1 cellular context compared by ENCODE assay signal in the genomic region with DNA sequence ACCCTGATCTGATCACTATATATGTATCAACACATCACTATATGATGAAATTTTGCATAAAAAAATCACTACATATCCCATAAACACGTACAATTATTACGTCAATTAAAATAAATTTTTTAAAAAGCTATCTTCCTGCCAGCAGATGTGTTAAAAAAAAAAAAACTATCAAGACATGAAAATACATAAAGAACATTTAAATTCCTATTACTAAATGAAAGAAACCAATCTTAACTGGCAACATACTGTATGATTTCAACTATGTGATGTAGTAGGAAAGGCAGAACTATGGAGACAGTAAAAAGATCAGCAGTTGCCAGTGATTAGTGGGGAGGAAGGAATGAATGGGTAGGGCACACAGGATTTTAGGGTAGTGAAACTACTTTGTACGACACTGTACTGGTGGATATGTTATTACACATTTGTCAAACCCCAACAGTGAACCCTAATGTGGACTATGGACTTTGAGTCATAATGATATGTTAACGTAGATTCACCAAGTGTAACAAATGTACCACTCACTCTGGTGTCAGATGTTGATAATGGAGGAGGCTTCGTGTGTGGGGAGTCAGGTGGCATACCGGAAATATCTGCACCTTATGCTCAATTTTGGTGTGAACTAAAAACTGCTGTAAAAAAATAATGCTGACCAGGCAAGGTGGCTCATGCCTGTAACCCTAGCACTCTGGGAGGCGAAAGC.
TF ChIP-seq lines count a peak whose summit lies in the region.

No MANE protein-coding gene starts in this region.

TF ChIP-seq in HepG2, 621 proteins besides CTCF, POLR2A, EP300 and RAD21 (continued from another document and continues in another):
- TF ChIP-seq, protein P1, sequence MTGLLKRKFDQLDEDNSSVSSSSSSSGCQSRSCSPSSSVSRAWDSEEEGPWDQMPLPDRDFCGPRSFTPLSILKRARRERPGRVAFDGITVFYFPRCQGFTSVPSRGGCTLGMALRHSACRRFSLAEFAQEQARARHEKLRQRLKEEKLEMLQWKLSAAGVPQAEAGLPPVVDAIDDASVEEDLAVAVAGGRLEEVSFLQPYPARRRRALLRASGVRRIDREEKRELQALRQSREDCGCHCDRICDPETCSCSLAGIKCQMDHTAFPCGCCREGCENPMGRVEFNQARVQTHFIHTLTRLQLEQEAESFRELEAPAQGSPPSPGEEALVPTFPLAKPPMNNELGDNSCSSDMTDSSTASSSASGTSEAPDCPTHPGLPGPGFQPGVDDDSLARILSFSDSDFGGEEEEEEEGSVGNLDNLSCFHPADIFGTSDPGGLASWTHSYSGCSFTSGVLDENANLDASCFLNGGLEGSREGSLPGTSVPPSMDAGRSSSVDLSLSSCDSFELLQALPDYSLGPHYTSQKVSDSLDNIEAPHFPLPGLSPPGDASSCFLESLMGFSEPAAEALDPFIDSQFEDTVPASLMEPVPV (CRISPR knock-in tag; IDR thresholded peaks at IDR 0.05) = no peak
- TF ChIP-seq, protein P2, sequence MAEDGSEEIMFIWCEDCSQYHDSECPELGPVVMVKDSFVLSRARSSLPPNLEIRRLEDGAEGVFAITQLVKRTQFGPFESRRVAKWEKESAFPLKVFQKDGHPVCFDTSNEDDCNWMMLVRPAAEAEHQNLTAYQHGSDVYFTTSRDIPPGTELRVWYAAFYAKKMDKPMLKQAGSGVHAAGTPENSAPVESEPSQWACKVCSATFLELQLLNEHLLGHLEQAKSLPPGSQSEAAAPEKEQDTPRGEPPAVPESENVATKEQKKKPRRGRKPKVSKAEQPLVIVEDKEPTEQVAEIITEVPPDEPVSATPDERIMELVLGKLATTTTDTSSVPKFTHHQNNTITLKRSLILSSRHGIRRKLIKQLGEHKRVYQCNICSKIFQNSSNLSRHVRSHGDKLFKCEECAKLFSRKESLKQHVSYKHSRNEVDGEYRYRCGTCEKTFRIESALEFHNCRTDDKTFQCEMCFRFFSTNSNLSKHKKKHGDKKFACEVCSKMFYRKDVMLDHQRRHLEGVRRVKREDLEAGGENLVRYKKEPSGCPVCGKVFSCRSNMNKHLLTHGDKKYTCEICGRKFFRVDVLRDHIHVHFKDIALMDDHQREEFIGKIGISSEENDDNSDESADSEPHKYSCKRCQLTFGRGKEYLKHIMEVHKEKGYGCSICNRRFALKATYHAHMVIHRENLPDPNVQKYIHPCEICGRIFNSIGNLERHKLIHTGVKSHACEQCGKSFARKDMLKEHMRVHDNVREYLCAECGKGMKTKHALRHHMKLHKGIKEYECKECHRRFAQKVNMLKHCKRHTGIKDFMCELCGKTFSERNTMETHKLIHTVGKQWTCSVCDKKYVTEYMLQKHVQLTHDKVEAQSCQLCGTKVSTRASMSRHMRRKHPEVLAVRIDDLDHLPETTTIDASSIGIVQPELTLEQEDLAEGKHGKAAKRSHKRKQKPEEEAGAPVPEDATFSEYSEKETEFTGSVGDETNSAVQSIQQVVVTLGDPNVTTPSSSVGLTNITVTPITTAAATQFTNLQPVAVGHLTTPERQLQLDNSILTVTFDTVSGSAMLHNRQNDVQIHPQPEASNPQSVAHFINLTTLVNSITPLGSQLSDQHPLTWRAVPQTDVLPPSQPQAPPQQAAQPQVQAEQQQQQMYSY (CRISPR knock-in tag; IDR thresholded peaks at IDR 0.05) = no peak
- no peak for TF ChIP-seq ZC3H13 (CRISPR knock-in tag; IDR thresholded peaks at IDR 0.05)
- TF ChIP-seq GTF2F1 (IDR thresholded peaks at IDR 0.05; ENCODE audit: low read length) = no peak
- no peak for TF ChIP-seq ZNF850 (CRISPR knock-in tag; conservative IDR thresholded peaks at IDR 0.05)
- no peak for TF ChIP-seq PHF8 (CRISPR knock-in tag; IDR thresholded peaks at IDR 0.05)
- TF ChIP-seq ZBTB26 (CRISPR knock-in tag; IDR thresholded peaks at IDR 0.05; ENCODE audit: borderline replicate concordance) = no peak
- no peak; the same call in 1 of the 2 replicates for TF ChIP-seq TGIF2 (CRISPR knock-in tag; IDR thresholded peaks at IDR 0.05)
- TF ChIP-seq KLF11 (CRISPR knock-in tag; IDR thresholded peaks at IDR 0.05) = 0 out of 2 replicates have a peak, but pooled peaks have one; percentile 59
- no peak for TF ChIP-seq BCL6 (CRISPR knock-in tag; IDR thresholded peaks at IDR 0.05)
- TF ChIP-seq ZNF652 (CRISPR knock-in tag; IDR thresholded peaks at IDR 0.05; ENCODE audit: borderline replicate concordance, low read depth) = no peak
- no peak for TF ChIP-seq HNRNPUL1 (IDR thresholded peaks at IDR 0.05; ENCODE audit: low read depth, low read length)
- no peak for TF ChIP-seq ZNF616 (CRISPR knock-in tag; IDR thresholded peaks at IDR 0.05; ENCODE audit: low read depth)
- TF ChIP-seq IKZF1 (IDR thresholded peaks at IDR 0.05) = no peak
- no peak for TF ChIP-seq MBD4 (IDR thresholded peaks at IDR 0.05; ENCODE audit: borderline replicate concordance, low read length)
- TF ChIP-seq ZBTB46 (CRISPR knock-in tag; IDR thresholded peaks at IDR 0.05; ENCODE audit: borderline replicate concordance) = no peak
- no peak for TF ChIP-seq TERF1 (CRISPR knock-in tag; IDR thresholded peaks at IDR 0.05)
- TF ChIP-seq PRDM4 (CRISPR knock-in tag; IDR thresholded peaks at IDR 0.05; ENCODE audit: borderline replicate concordance) = peak; percentile 59; the same call in 1 of the 2 replicates
- no peak for TF ChIP-seq ZNF670 (CRISPR knock-in tag; IDR thresholded peaks at IDR 0.05; ENCODE audit: borderline replicate concordance)
- peak; percentile 93 for TF ChIP-seq MAFF (IDR thresholded peaks at IDR 0.05; ENCODE audit: low read depth, low read length)
- TF ChIP-seq, protein P3, sequence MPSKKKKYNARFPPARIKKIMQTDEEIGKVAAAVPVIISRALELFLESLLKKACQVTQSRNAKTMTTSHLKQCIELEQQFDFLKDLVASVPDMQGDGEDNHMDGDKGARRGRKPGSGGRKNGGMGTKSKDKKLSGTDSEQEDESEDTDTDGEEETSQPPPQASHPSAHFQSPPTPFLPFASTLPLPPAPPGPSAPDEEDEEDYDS (CRISPR knock-in tag; IDR thresholded peaks at IDR 0.05) = peak; percentile 33; the same call in 1 of the 2 replicates
- no peak for TF ChIP-seq SNAPC4 (CRISPR knock-in tag; IDR thresholded peaks at IDR 0.05)
- peak; percentile 65 for TF ChIP-seq TBX3 (IDR thresholded peaks at IDR 0.05; ENCODE audit: borderline replicate concordance)
- no peak for TF ChIP-seq PHF20 (CRISPR knock-in tag; IDR thresholded peaks at IDR 0.05)
- no peak for TF ChIP-seq HOXA7 (CRISPR knock-in tag; IDR thresholded peaks at IDR 0.05)
- no peak for TF ChIP-seq PHB2 (IDR thresholded peaks at IDR 0.05; ENCODE audit: partially characterized antibody)
- TF ChIP-seq ZNF878 (CRISPR knock-in tag; IDR thresholded peaks at IDR 0.05) = 0 out of 2 replicates have a peak, but pooled peaks have one; percentile 46
- peak; percentile 57; the same call in 1 of the 2 replicates for TF ChIP-seq HOXA3 (CRISPR knock-in tag; IDR thresholded peaks at IDR 0.05)
- no peak for TF ChIP-seq HES4 (CRISPR knock-in tag; IDR thresholded peaks at IDR 0.05; ENCODE audit: borderline replicate concordance)
- TF ChIP-seq, protein P4, sequence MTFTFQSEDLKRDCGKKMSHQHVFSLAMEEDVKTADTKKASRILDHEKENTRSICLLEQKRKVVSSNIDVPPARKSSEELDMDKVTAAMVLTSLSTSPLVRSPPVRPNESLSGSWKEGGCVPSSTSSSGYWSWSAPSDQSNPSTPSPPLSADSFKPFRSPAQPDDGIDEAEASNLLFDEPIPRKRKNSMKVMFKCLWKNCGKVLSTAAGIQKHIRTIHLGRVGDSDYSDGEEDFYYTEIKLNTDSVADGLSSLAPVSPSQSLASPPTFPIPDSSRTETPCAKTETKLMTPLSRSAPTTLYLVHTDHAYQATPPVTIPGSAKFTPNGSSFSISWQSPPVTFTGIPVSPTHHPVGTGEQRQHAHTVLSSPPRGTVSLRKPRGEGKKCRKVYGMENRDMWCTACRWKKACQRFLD (CRISPR knock-in tag; IDR thresholded peaks at IDR 0.05; ENCODE audit: borderline replicate concordance) = no peak
- TF ChIP-seq SALL2 (CRISPR knock-in tag; IDR thresholded peaks at IDR 0.05) = no peak
- TF ChIP-seq ZSCAN31 (CRISPR knock-in tag; IDR thresholded peaks at IDR 0.05; ENCODE audit: low read depth) = no peak
- TF ChIP-seq TCF7L2 (IDR thresholded peaks at IDR 0.05; ENCODE audit: low read depth, low read length) = no peak
- 0 out of 2 replicates have a peak, but pooled peaks have one; percentile 35 for TF ChIP-seq POGK (CRISPR knock-in tag; conservative IDR thresholded peaks at IDR 0.05)
